8 cellular contexts compared by ENCODE assay signal in the genomic region with DNA sequence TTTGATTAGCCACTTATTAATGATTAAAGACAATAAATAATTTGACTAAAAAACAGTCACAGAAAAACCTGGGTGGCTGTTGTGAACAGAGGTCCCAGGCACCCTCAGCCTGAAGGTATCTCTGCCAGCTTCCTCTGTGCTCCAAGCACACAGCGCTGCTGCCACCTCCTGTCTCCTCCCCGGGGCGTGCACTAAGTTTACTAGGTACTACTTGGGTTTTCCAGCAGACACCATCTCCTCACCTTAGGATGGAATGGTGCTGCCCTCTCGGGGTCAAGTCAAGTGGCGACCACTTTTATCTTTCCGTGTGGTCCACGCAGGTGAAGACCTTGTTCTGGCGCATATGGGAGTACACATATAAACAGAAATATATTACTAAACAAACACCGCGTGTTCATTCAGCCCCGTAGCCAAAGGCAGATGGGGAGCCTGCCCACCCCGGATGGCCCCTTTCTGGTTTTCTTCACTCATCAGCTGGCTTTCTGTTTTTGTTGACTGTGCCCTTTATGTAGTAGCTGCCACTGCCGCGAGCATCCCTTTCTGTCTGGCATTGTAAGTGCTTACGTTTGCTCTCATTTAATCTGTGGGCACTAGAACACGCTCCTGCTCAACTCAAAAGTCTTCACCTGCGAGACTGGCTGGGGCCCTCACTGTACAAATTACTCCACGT.
DNase-seq lines count a peak whose midpoint lies in the region; ATAC-seq and TF ChIP-seq lines count a peak whose summit lies in the region.

No MANE protein-coding gene starts in this region.

- H3K27me3 ChIP-seq in H9 (ENCODE audit: insufficient read depth, low read length), result no peaks in the 10 kb centered on the region

- H4K20me1 ChIP-seq in H9 (ENCODE audit: control insufficient read depth, insufficient read depth, insufficient read length), result no peaks in the 10 kb centered on the region

- H2BK5ac ChIP-seq in H9 (ENCODE audit: insufficient read length, low read length), result no peak overlapping the region

- no peak overlapping the region for H2BK20ac ChIP-seq in H9 (ENCODE audit: low read depth, low read length, poor library complexity, severe bottlenecking)

- WGBS in H9 (ENCODE audit: extremely low coverage, insufficient read length, low lambda C conversion rate), result no CpG with 5 or more reads among the region's 18 CpGs

- peaks cover 14 to 21% (median 21%) of the 10 kb centered on the region in 3 experiments; a peak in 6 of 7 replicates for H3K36me3 Mint-ChIP-seq in H9 (ENCODE audit: insufficient read depth in 1 of 3, low read depth in 3 of 3)

- H4K91ac ChIP-seq in H9 (ENCODE audit: insufficient read length, low read depth, low read length), result no peak overlapping the region

- no peak overlapping the region for H2BK15ac ChIP-seq in H9 (ENCODE audit: low read depth, low read length)

- no peak overlapping the region for H3T11ph ChIP-seq in H9 (ENCODE audit: low read length)

- H2BK120ac ChIP-seq in H9 (ENCODE audit: low read depth, low read length, poor library complexity, severe bottlenecking), result no peak overlapping the region

- H3K56ac ChIP-seq in H9 (ENCODE audit: insufficient read length, low read depth, low read length), result no peak overlapping the region

- H2BK12ac ChIP-seq in H9 (ENCODE audit: insufficient read length, low read depth, low read length), result no peak overlapping the region

- no peaks in the 10 kb centered on the region for H3K23me2 ChIP-seq in H9 (ENCODE audit: insufficient read length, low read depth, low read length, poor library complexity, severe bottlenecking)

- no peak overlapping the region for H2AFZ ChIP-seq in H9 (ENCODE audit: low read length)

- no peak overlapping the region for H3K9ac ChIP-seq in H9 (ENCODE audit: extremely low read depth, insufficient read length, low read length)

- no peak overlapping the region for H3K4me3 Mint-ChIP-seq in H9

- H3K9me3 Mint-ChIP-seq in H9, result no peaks in the 10 kb centered on the region

- no peak overlapping the region for H3K4ac ChIP-seq in H9 (ENCODE audit: low read depth, low read length)

- no peak for ATAC-seq in HG03521 (IDR thresholded peaks at IDR 0.05; ENCODE audit: unreplicated experiment)

- no peaks in the 10 kb centered on the region for H3K9me3 ChIP-seq in H9 (ENCODE audit: control insufficient read depth, low read depth, low read length)

- DNase-seq in AG08395 (ENCODE audit: low spot score) (peak; percentile 37), H9 (peak; percentile 84), T-helper 9 cell (peak; percentile 35), globus pallidus (ENCODE audit: low spot score) (peak; percentile 69), substantia nigra (lab: John Stamatoyannopoulos, UW) (peak in 31 of 49 donors; percentile 20 to 67 (median 42)), AML-193 (lab: John Stamatoyannopoulos, UW) (no peak), GM19238 (ENCODE audit: insufficient read length, low spot score) (no peak)

- no peak overlapping the region for H4K8ac ChIP-seq in H9 (replicated peaks; ENCODE audit: insufficient read length, low read depth, low read length)

- TF ChIP-seq CTCF in H9 (conservative IDR thresholded peaks at IDR 0.05), result peak; percentile 78

- H2AK5ac ChIP-seq in H9 (ENCODE audit: insufficient read length, low read length), result no peak overlapping the region

- peak overlapping the region in 1 of 3 experiments; percentile 25; a peak in 1 of 7 replicates for H3K27ac Mint-ChIP-seq in H9

- no peak overlapping the region for H3K14ac ChIP-seq in H9 (ENCODE audit: insufficient read depth, low read length)

- H4K5ac ChIP-seq in H9 (ENCODE audit: insufficient read length, low read depth, low read length), result no peak overlapping the region

- H3K79me2 ChIP-seq in H9 (ENCODE audit: insufficient read depth, low read length), result no peaks in the 10 kb centered on the region

- H3K4me2 ChIP-seq in H9 (ENCODE audit: insufficient read depth, insufficient read length, low read length), result no peak overlapping the region

- H3K79me1 ChIP-seq in H9 (ENCODE audit: insufficient read depth, low read depth, low read length, poor library complexity, severe bottlenecking), result no peaks in the 10 kb centered on the region

- H3K18ac ChIP-seq in H9 (ENCODE audit: insufficient read length, low read depth, low read length), result no peak overlapping the region

- no peaks in the 10 kb centered on the region for H3K4me1 ChIP-seq in H9 (ENCODE audit: insufficient read depth, low read length)

- H3K27me3 Mint-ChIP-seq in H9 (ENCODE audit: low read depth), result no peaks in the 10 kb centered on the region

- H3K23ac ChIP-seq in H9 (ENCODE audit: insufficient read length, low read depth, low read length), result no peak overlapping the region

- no peak overlapping the region for H3K27ac ChIP-seq in H9 (ENCODE audit: insufficient read length, low read depth, low read length)
- H3K27ac ChIP-seq in substantia nigra (ENCODE audit: low read depth, low read length, poor library complexity, severe bottlenecking), result no peak overlapping the region

- no peaks in the 10 kb centered on the region for H3K4me1 Mint-ChIP-seq in H9

Comparison
In these comparisons a context has a peak if more than half of its experiments do, and no peak if none do; other contexts are left out.
1. DNase-seq: peak in AG08395 (single experiment), H9 (single experiment), T-helper 9 cell (single experiment), globus pallidus (single experiment) and substantia nigra (31 of 49); none in AML-193 (0 of 2) and GM19238 (single experiment).